In the genomic region with DNA sequence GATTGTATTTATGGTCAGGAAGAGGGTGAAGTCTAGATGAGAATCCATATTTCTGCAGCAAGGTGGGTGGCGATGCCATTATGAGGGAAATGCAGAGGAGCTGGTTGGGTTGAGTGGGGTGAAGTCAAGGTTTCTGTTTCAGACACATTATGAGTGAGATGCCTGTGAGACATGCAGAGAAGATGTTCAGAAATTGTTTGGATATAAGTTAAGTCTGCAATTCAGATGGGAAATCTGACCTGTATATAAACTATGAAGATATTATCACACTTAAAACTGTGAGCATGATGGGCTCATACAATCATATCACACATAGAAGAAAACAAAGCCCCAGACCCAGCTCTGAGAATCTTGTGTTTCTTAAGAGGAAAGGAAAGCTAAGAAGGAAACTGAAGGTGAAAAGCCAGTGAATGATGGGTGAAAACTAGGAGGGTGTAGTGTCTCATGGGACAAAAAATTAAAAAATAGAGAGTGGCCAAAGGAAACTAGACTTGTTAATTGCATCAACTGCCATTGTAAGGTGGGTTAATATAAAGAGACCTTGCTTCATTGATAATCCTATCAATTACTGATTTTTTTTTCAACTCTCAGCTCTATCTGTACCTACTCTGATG, we compare ENCODE assay signal across 28 cellular contexts. TPM values are rescaled to one million over a fixed set of nuclear protein-coding genes. Genes with fewer than 3 reads are reported as not detected.
A peak's percentile ranks its signal among the peaks of the same experiment; 100 is the strongest.
DNase-seq lines count a peak whose midpoint lies in the region; ATAC-seq, FAIRE-seq and TF ChIP-seq lines count a peak whose summit lies in the region.
"Had no signal": no experiment of that assay in that cellular context is flagged by ENCODE, and none has a peak within 500 bp of the region (broad histone marks: within the 10 kb centered on the region; RNA-seq: fewer than 3 reads in every experiment).

No MANE protein-coding gene starts in this region.

- no peaks in the 10 kb centered on the region for H3K36me3 ChIP-seq in GM12878 (ENCODE audit: control insufficient read depth in 2 of 2, insufficient read depth in 2 of 2, low read length in 1 of 2)
- H3K36me3 ChIP-seq: adrenal gland, upper lobe of left lung had no signal

- H3K4me2 ChIP-seq in GM12878 (ENCODE audit: control insufficient read depth, insufficient read depth): 0 out of 2 replicates have a peak overlapping the region, but pooled peaks have one; percentile 17
- H3K4me2 ChIP-seq: A549 had no signal

- in situ Hi-C loops in GM12878 (cut with MboI): no loop called here

- intact Hi-C loops in GM12878 (cut with micrococcal nuclease; ENCODE audit: unreplicated experiment): no loop called here

- no peaks in the 10 kb centered on the region for H3K27me3 ChIP-seq in GM12878 (replicated peaks in 1 of 2; ENCODE audit: control insufficient read depth in 2 of 2, insufficient read depth in 2 of 2, low read length in 1 of 2)
- H3K27me3 ChIP-seq: adrenal gland, upper lobe of left lung had no signal

- WGBS in GM12878 (ENCODE audit: insufficient coverage, insufficient replicate concordance, low lambda C conversion rate, missing lambda C conversion rate): 0% methylated on average over 1 of the region's 1 CpG

- H4K20me1 ChIP-seq in GM12878 (ENCODE audit: control insufficient read depth, insufficient read depth): no peaks in the 10 kb centered on the region

- no peak overlapping the region for H3K27ac ChIP-seq in GM12878 (ENCODE audit: control insufficient read depth, insufficient read depth)
- H3K27ac ChIP-seq: A549, adrenal gland, SK-N-MC, upper lobe of left lung had no signal

- H3K4me1 Mint-ChIP-seq in activated T-cell treated with anti-CD3 and anti-CD28 coated beads, Interleukin-2, amount 50 U/mL, for 24 hours (ENCODE audit: low read depth): peaks cover 28% of the 10 kb centered on the region
- H3K4me1 Mint-ChIP-seq: brain had no signal

- H2AFZ ChIP-seq in GM12878 (ENCODE audit: control insufficient read depth, low read depth, low read length): no peak overlapping the region

- SMC1A ChIA-PET in GM12878 (lab: Charles Lee; ENCODE audit: uncharacterized antibody, unreplicated experiment): interaction anchor here (0.9 to 2.7 kb wide), 5 partner anchors 8 to 36 kb away, joined by 3 to 12 read pairs (median 5); no protein-coding TSS in a partner anchor

- no peak for TF ChIP-seq EP300 in GM12878 (IDR thresholded peaks at IDR 0.05; ENCODE audit: borderline replicate concordance in 1 of 2, control insufficient read depth in 1 of 2, low read depth in 2 of 2, low read length in 2 of 2)

- TF ChIP-seq CTCF in GM12878 (IDR thresholded peaks at IDR 0.05 in 2 of 3, conservative IDR thresholded peaks at IDR 0.05 in 1 of 3; ENCODE audit: control insufficient read depth in 2 of 3, extremely low read depth in 1 of 3, insufficient read depth in 1 of 3, low read depth in 3 of 3, low read length in 3 of 3): no peak

- H3K4me3 ChIP-seq in GM12878: no peak overlapping the region
- H3K4me3 ChIP-seq: A549, adrenal gland, SK-N-MC, upper lobe of left lung had no signal

- RAD21 ChIA-PET in GM12878 (lab: Charles Lee; ENCODE audit: unreplicated experiment): interaction anchor here (1.4 kb wide), 1 partner anchor 30 kb away, joined by 5 read pairs; no protein-coding TSS in a partner anchor

- H3K36me3 Mint-ChIP-seq in activated T-cell treated with anti-CD3 and anti-CD28 coated beads, Interleukin-2, amount 50 U/mL, for 24 hours (ENCODE audit: low read depth): no peaks in the 10 kb centered on the region
- H3K36me3 Mint-ChIP-seq: brain, memory B cell had no signal

- H3K27me3 Mint-ChIP-seq in activated T-cell treated with anti-CD3 and anti-CD28 coated beads, Interleukin-2, amount 50 U/mL, for 24 hours: peaks cover 30% of the 10 kb centered on the region
- H3K27me3 Mint-ChIP-seq: activated CD4-positive, alpha-beta T cell treated with anti-CD3 and anti-CD28 coated beads, Interleukin-2, amount 10 ng/mL, durations not matched to agents 7 days and 5 days; brain had no signal

- no TSS peak for BruUV-seq in GM12878 (replicated peaks; lab: Mats Ljungman, UMichigan)

- no peak overlapping the region for H3K9ac ChIP-seq in GM12878 (ENCODE audit: control insufficient read depth, insufficient read depth, low read length)

- H3K9me3 Mint-ChIP-seq in activated T-cell treated with anti-CD3 and anti-CD28 coated beads, Interleukin-2, amount 50 U/mL, for 24 hours: no peaks in the 10 kb centered on the region
- H3K9me3 Mint-ChIP-seq: activated CD4-positive, alpha-beta T cell treated with anti-CD3 and anti-CD28 coated beads, Interleukin-2, amount 10 ng/mL, durations not matched to agents 7 days and 5 days; CD4-positive, alpha-beta T cell; memory B cell had no signal

- FAIRE-seq in GM19239 (lab: Jason Lieb, UNC) (peak; percentile 21), GM12878 (lab: Jason Lieb, UNC) (no peak)
- FAIRE-seq: A549, HepG2 had no signal

- DNase-seq in activated T-cell treated with anti-CD3 and anti-CD28 coated beads, Interleukin-2, amount 50 U/mL, for 24 hours: no peak
- DNase-seq in activated T-cell treated with anti-CD3 and anti-CD28 coated beads for 4 hours (no peak), GM19239 (ENCODE audit: insufficient read length, low spot score) (no peak), GM12878 (ENCODE audit: low read depth, low spot score) (no peak), NCI-H510A (lab: John Stamatoyannopoulos, UW) (no peak)
- DNase-seq: activated CD4-positive, alpha-beta T cell treated with anti-CD3 and anti-CD28 coated beads, Interleukin-2, amount 10 ng/mL, durations not matched to agents 7 days and 5 days; activated naive CD4-positive, alpha-beta T cell; adrenal gland; AML-193; CD4-positive, alpha-beta T cell; Kasumi-1; NCI-H146; NCI-H446; OCI-M1; right cardiac atrium; stimulated activated CD4-positive, alpha-beta T cell treated with anti-CD3 and anti-CD28 coated beads, Interleukin-2, amount 100 ng/mL, for 24 hours; substantia nigra; T-helper 17 cell had no signal

- ATAC-seq in HG03196 (IDR thresholded peaks at IDR 0.05; ENCODE audit: unreplicated experiment) (peak; percentile 63), GM12878 (peak; percentile 53), GM21526 (IDR thresholded peaks at IDR 0.05; ENCODE audit: low FRiP score, unreplicated experiment) (no peak), HG02759 (IDR thresholded peaks at IDR 0.05; ENCODE audit: unreplicated experiment) (no peak)
- ATAC-seq: A549, HepG2, left lobe of liver, right cardiac atrium, T-helper 17 cell had no signal

- POLR2A ChIA-PET in GM12878 (lab: Charles Lee): interaction anchor here (0.7 to 1.1 kb wide), 2 partner anchors 9 to 56 kb away, joined by 3 read pairs; no protein-coding TSS in a partner anchor

- no peak for TF ChIP-seq RAD21 in GM12878 (IDR thresholded peaks at IDR 0.05; ENCODE audit: insufficient read depth, low read depth, low read length)

- H3K4me3 Mint-ChIP-seq in activated T-cell treated with anti-CD3 and anti-CD28 coated beads, Interleukin-2, amount 50 U/mL, for 24 hours: no peak overlapping the region
- H3K4me3 Mint-ChIP-seq: activated CD4-positive, alpha-beta T cell treated with anti-CD3 and anti-CD28 coated beads, Interleukin-2, amount 10 ng/mL, durations not matched to agents 7 days and 5 days; brain; CD4-positive, alpha-beta T cell; memory B cell; T-helper 17 cell had no signal

- H3K27ac Mint-ChIP-seq in activated T-cell treated with anti-CD3 and anti-CD28 coated beads, Interleukin-2, amount 50 U/mL, for 24 hours: peak overlapping the region; percentile 31
- H3K27ac Mint-ChIP-seq: activated CD4-positive, alpha-beta T cell treated with anti-CD3 and anti-CD28 coated beads, Interleukin-2, amount 10 ng/mL, durations not matched to agents 7 days and 5 days; brain; CD4-positive, alpha-beta T cell; memory B cell; T-helper 17 cell had no signal

- no peaks in the 10 kb centered on the region for H3K9me3 ChIP-seq in GM12878 (replicated peaks; ENCODE audit: control insufficient read depth, insufficient read depth, low read length)
- H3K9me3 ChIP-seq: A549, adrenal gland, upper lobe of left lung had no signal

- H3K4me1 ChIP-seq in GM12878 (ENCODE audit: control insufficient read depth, insufficient read depth, low read length): no peaks in the 10 kb centered on the region
- H3K4me1 ChIP-seq: A549, adrenal gland, upper lobe of left lung had no signal

- TF ChIP-seq POLR2A in GM12878 (IDR thresholded peaks at IDR 0.05; ENCODE audit: low read depth, low read length): no peak

- H3K79me2 ChIP-seq in GM12878 (ENCODE audit: control insufficient read depth, insufficient read depth, low read length): no peaks in the 10 kb centered on the region

- CTCF ChIA-PET in GM12878 (lab: Yijun Ruan, JAX): interaction anchor here (0.6 to 1.7 kb wide), 5 partner anchors 11 to 300 kb away, joined by 3 to 17 read pairs (median 4); no protein-coding TSS in a partner anchor

RNA-seq across cellular contexts. Expression of gene GALNT5, which starts 14.2 kb away (rescaled TPM):
- total RNA-seq in GM12878 (2013; cell fraction: nucleolus; rRNA removed): not detected in 2 replicates
- under 0.01 TPM in 1 of 2 replicates, not detected in the other for total RNA-seq in GM12878 (2014; rRNA removed)
- not detected in 2 replicates for total RNA-seq in GM12878 (2014; rRNA removed; fragmentation: Illumina TruSeq; extraction: Trizol)
- 0.05 and 0.08 TPM in 2 replicates for total RNA-seq in GM12878 (2021)
- 0.07 TPM for polyA plus RNA-seq in GM12878 (2011; ENCODE audit: low read depth)
- polyA plus RNA-seq in GM12878 (2011; rRNA removed): 0.01 and 0.03 TPM in 2 replicates
- not detected in 2 replicates for polyA plus RNA-seq in GM12878 (2011; cell fraction: cytosol; rRNA removed)
- not detected in 2 replicates for polyA plus RNA-seq in GM12878 (2011; cell fraction: nucleus; rRNA removed)
- polyA plus RNA-seq in GM12878 (2012): 0.15 TPM in 1 of 2 replicates, not detected in the other
- polyA plus RNA-seq in GM12878 (2014; fragmentation: Illumina TruSeq; extraction: Trizol): not detected in 2 replicates
- polyA plus RNA-seq in GM12878 (2014; fragmentation: Nextera tagmentation; extraction: Ambion mirVana): not detected
- 0.03 TPM in 1 of 2 replicates, not detected in the other for polyA plus RNA-seq in GM12878 (2014; rRNA removed)
- under 1 TPM; 0.03 to 0.25 TPM for polyA plus RNA-seq in GM12878 (2016; fragmentation: Nextera tagmentation; extraction: Ambion mirVana)
- 0.05 TPM in 1 of 2 replicates, not detected in the other for polyA minus RNA-seq in GM12878 (2011; rRNA and poly(A)+ RNA removed)
- polyA minus RNA-seq in GM12878 (2011; cell fraction: cytosol; rRNA and poly(A)+ RNA removed): not detected in 2 replicates
- polyA minus RNA-seq in GM12878 (2011; cell fraction: nucleus; rRNA and poly(A)+ RNA removed): not detected in 2 replicates
- total RNA-seq: activated CD4-positive, alpha-beta T cell treated with anti-CD3 and anti-CD28 coated beads, Interleukin-2, amount 10 ng/mL, durations not matched to agents 7 days and 5 days; CD4-positive, alpha-beta T cell; HepG2; T-helper 17 cell had no signal
- polyA plus RNA-seq: HepG2 had no signal

RNA-seq across cellular contexts. Expression of gene ERMN, which starts 53.9 kb away (rescaled TPM):
- total RNA-seq in GM12878 (2013; cell fraction: nucleolus; rRNA removed): 17.5 and 19.5 TPM in 2 replicates
- total RNA-seq in GM12878 (2014; rRNA removed) (1.5 and 1.7 TPM in 2 replicates), GM12878 (2014; rRNA removed; fragmentation: Illumina TruSeq; extraction: Trizol) (2.3 and 3.0 TPM in 2 replicates), GM12878 (2021) (1.2 and 1.5 TPM in 2 replicates)
- 3.4 TPM for polyA plus RNA-seq in GM12878 (2011; ENCODE audit: low read depth)
- polyA plus RNA-seq in GM12878 (2011; rRNA removed) (5.3 and 8.9 TPM in 2 replicates), GM12878 (2014; fragmentation: Illumina TruSeq; extraction: Trizol) (4.7 and 5.0 TPM in 2 replicates), GM12878 (2014; fragmentation: Nextera tagmentation; extraction: Ambion mirVana) (1 to 10 TPM in 1 of 2 experiments, under 1 TPM in 1; 0.29 to 1.0 TPM), GM12878 (2014; rRNA removed) (4.2 and 4.5 TPM in 2 replicates), GM12878 (2016; fragmentation: Nextera tagmentation; extraction: Ambion mirVana) (under 1 TPM; 0.26 to 0.40 TPM)
- 0.19 and 0.38 TPM in 2 replicates for polyA plus RNA-seq in GM12878 (2011; cell fraction: cytosol; rRNA removed)
- 20.3 and 21.5 TPM in 2 replicates for polyA plus RNA-seq in GM12878 (2011; cell fraction: nucleus; rRNA removed)
- polyA plus RNA-seq in GM12878 (2012): 2.7 and 4.9 TPM in 2 replicates
- 3.1 and 4.0 TPM in 2 replicates for polyA minus RNA-seq in GM12878 (2011; rRNA and poly(A)+ RNA removed)
- not detected in 2 replicates for polyA minus RNA-seq in GM12878 (2011; cell fraction: cytosol; rRNA and poly(A)+ RNA removed)
- polyA minus RNA-seq in GM12878 (2011; cell fraction: nucleus; rRNA and poly(A)+ RNA removed): 3.0 and 5.5 TPM in 2 replicates
- total RNA-seq: HepG2, left lobe of liver had no signal
- polyA plus RNA-seq: A549, HepG2 had no signal

Comparison
In these comparisons a context has a peak if more than half of its experiments do, and no peak if none do; other contexts are left out.
1. ATAC-seq: peak in HG03196 (single experiment) and GM12878 (single experiment); none in GM21526 (single experiment) and HG02759 (single experiment).